19 cellular contexts compared by ENCODE assay signal in the genomic region with DNA sequence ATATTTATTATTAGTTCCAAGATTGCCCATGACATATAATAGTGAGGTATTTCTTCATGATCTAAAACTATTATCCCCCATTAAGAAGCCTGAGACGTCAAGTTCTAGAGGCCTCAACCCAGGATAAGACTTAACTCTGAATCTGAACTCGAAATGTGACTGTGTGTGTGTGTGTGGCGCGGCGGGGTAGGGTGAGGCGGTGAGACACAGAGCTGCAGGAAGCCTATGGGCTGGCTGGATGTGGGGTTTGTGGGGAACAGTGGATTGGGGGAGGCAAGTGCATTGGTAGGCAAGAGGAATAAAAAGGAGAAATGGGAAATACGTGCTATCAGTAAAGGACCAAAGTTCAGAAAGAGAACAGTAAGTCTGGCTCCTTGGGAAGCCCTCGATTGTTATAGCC.
"Had no signal": no experiment of that assay in that cellular context is flagged by ENCODE, and none has a peak within 500 bp of the region (broad histone marks: within the 10 kb centered on the region; RNA-seq: fewer than 3 reads in every experiment).

No MANE protein-coding gene starts in this region.

- H3K4me3 Mint-ChIP-seq: activated naive CD8-positive, alpha-beta T cell treated with anti-CD3 and anti-CD28 coated beads for 36 hours; activated T-cell treated with anti-CD3 and anti-CD28 coated beads, Interleukin-2, amount 50 U/mL, for 24 hours; activated T-helper 17 cell treated with anti-CD3 and anti-CD28 coated beads, Interleukin-2, amount 50 U/mL, for 72 hours; natural killer cell treated with Interleukin-12 subunit alpha and Interleukin-12 subunit beta and Interleukin-15 and Interleukin-18, amount 100 ng/mL, for 72 hours had no signal

- DNase-seq: activated CD4-positive, CD25-positive, alpha-beta regulatory T cell treated with anti-CD3 and anti-CD28 coated beads, Interleukin-2, amount 50 U/mL, for 72 hours; activated naive CD4-positive, alpha-beta T cell treated with Interleukin-2 at 50 U/mL for 16 hours; activated naive CD8-positive, alpha-beta T cell treated with anti-CD3 and anti-CD28 coated beads for 36 hours; activated T-cell treated with anti-CD3 and anti-CD28 coated beads, Interleukin-2, amount 50 U/mL, for 24 hours; body of pancreas; effector memory CD4-positive, alpha-beta T cell; foreskin keratinocyte; kidney glomerular epithelial cell; left ventricle myocardium inferior; occipital lobe; retina; sigmoid colon; stimulated activated CD4-positive, alpha-beta T cell treated with anti-CD3 and anti-CD28 coated beads, Interleukin-4, amount 100 ng/mL, for 1 hour; stimulated activated naive CD8-positive, alpha-beta T cell treated with anti-CD3 and anti-CD28 coated beads, Interleukin-15, Interleukin-2, amounts not matched to agents 100 U/mL and 50 U/mL, for 24 hours; thyroid gland had no signal

- H3K9me3 ChIP-seq: body of pancreas, left ventricle myocardium inferior, sigmoid colon, thyroid gland had no signal

- H3K27ac ChIP-seq: body of pancreas, foreskin keratinocyte, left ventricle myocardium inferior, sigmoid colon, thyroid gland, VCaP had no signal

- H3K4me3 ChIP-seq: body of pancreas, left ventricle myocardium inferior, sigmoid colon, thyroid gland had no signal

- H3K27ac Mint-ChIP-seq: activated naive CD8-positive, alpha-beta T cell treated with anti-CD3 and anti-CD28 coated beads for 36 hours; activated T-cell treated with anti-CD3 and anti-CD28 coated beads, Interleukin-2, amount 50 U/mL, for 24 hours; activated T-helper 17 cell treated with anti-CD3 and anti-CD28 coated beads, Interleukin-2, amount 50 U/mL, for 72 hours; natural killer cell treated with Interleukin-12 subunit alpha and Interleukin-12 subunit beta and Interleukin-15 and Interleukin-18, amount 100 ng/mL, for 72 hours had no signal

- ATAC-seq: activated T-helper 17 cell treated with anti-CD3 and anti-CD28 coated beads, Interleukin-2, amount 50 U/mL, for 72 hours; body of pancreas; foreskin keratinocyte; natural killer cell treated with Interleukin-12 subunit alpha and Interleukin-12 subunit beta and Interleukin-15 and Interleukin-18, amount 100 ng/mL, for 72 hours; SK-N-SH treated with all-trans-retinoic acid at 6 μM for 48 hours; stimulated activated naive CD8-positive, alpha-beta T cell treated with anti-CD3 and anti-CD28 coated beads, Interleukin-15, Interleukin-2, amounts not matched to agents 100 U/mL and 50 U/mL, for 24 hours had no signal

- H3K36me3 ChIP-seq: left ventricle myocardium inferior, sigmoid colon, thyroid gland had no signal

- H3K4me1 ChIP-seq: body of pancreas, foreskin keratinocyte, left ventricle myocardium inferior, sigmoid colon had no signal

- H3K9me3 Mint-ChIP-seq: activated naive CD8-positive, alpha-beta T cell treated with anti-CD3 and anti-CD28 coated beads for 36 hours; activated T-cell treated with anti-CD3 and anti-CD28 coated beads, Interleukin-2, amount 50 U/mL, for 24 hours; activated T-helper 17 cell treated with anti-CD3 and anti-CD28 coated beads, Interleukin-2, amount 50 U/mL, for 72 hours; natural killer cell treated with Interleukin-12 subunit alpha and Interleukin-12 subunit beta and Interleukin-15 and Interleukin-18, amount 100 ng/mL, for 72 hours had no signal

- H3K36me3 Mint-ChIP-seq: activated naive CD8-positive, alpha-beta T cell treated with anti-CD3 and anti-CD28 coated beads for 36 hours; natural killer cell treated with Interleukin-12 subunit alpha and Interleukin-12 subunit beta and Interleukin-15 and Interleukin-18, amount 100 ng/mL, for 72 hours had no signal

- H3K27me3 ChIP-seq: body of pancreas, sigmoid colon, thyroid gland had no signal

- H3K4me1 Mint-ChIP-seq: activated naive CD8-positive, alpha-beta T cell treated with anti-CD3 and anti-CD28 coated beads for 36 hours; activated T-helper 17 cell treated with anti-CD3 and anti-CD28 coated beads, Interleukin-2, amount 50 U/mL, for 72 hours had no signal
